7 cellular contexts compared by ENCODE assay signal in genomic region chr7:150369740-150370501, GRCh38. TPM values are rescaled to one million over a fixed set of nuclear protein-coding genes. Genes with fewer than 3 reads are reported as not detected.
DNase-seq lines count a peak whose midpoint lies in the region; ATAC-seq and TF ChIP-seq lines count a peak whose summit lies in the region.

No MANE protein-coding gene starts in this region.

- POLR2A ChIA-PET in activated CD4-positive, alpha-beta memory T cell treated with anti-CD3 and anti-CD28 coated beads, Interleukin-2, amount 10 ng/mL, durations not matched to agents 7 days and 5 days (lab: Charles Lee), result interaction anchor here (0.8 to 5.1 kb wide), 12 partner anchors 8 to 368 kb away, joined by 3 to 47 read pairs (median 4); partner anchors contain the start of genes ACTR3C, LRRC61 and ZNF775

- H3K27ac ChIP-seq in stomach smooth muscle (ENCODE audit: low read length), result peak overlapping the region; percentile 82

- H3K9me3 Mint-ChIP-seq in HFFc6, result no peaks in the 10 kb centered on the region
- no peaks in the 10 kb centered on the region for H3K9me3 Mint-ChIP-seq in activated CD4-positive, alpha-beta memory T cell treated with anti-CD3 and anti-CD28 coated beads, Interleukin-2, amount 10 ng/mL, durations not matched to agents 7 days and 5 days

- H3K27ac Mint-ChIP-seq in HFFc6, result peak overlapping the region; percentile 98
- H3K27ac Mint-ChIP-seq in activated CD4-positive, alpha-beta memory T cell treated with anti-CD3 and anti-CD28 coated beads, Interleukin-2, amount 10 ng/mL, durations not matched to agents 7 days and 5 days, result peak overlapping the region; percentile 79

- no peak for TF ChIP-seq CTCF in HFFc6 (IDR thresholded peaks at IDR 0.05)

- H3K9ac ChIP-seq in stomach smooth muscle (ENCODE audit: low read length in 2 of 2), result peak overlapping the region; percentile 90 to 93

- peaks cover 5% of the 10 kb centered on the region for H3K36me3 Mint-ChIP-seq in HFFc6 (ENCODE audit: low read depth)
- peaks cover 16% of the 10 kb centered on the region for H3K36me3 Mint-ChIP-seq in activated CD4-positive, alpha-beta memory T cell treated with anti-CD3 and anti-CD28 coated beads, Interleukin-2, amount 10 ng/mL, durations not matched to agents 7 days and 5 days (ENCODE audit: low read depth)

- peaks cover 6% of the 10 kb centered on the region for H3K27me3 Mint-ChIP-seq in HFFc6 (ENCODE audit: insufficient read depth)
- no peaks in the 10 kb centered on the region for H3K27me3 Mint-ChIP-seq in activated CD4-positive, alpha-beta memory T cell treated with anti-CD3 and anti-CD28 coated beads, Interleukin-2, amount 10 ng/mL, durations not matched to agents 7 days and 5 days

- no peak for DNase-seq in HFFc6
- DNase-seq in activated CD4-positive, alpha-beta memory T cell treated with anti-CD3 and anti-CD28 coated beads, Interleukin-2, amount 10 ng/mL, durations not matched to agents 7 days and 5 days, result no peak
- DNase-seq in NOMO-1 treated with dmso at 0.1 percent for 144 hours (lab: John Stamatoyannopoulos, UW; ENCODE audit: unreplicated experiment), result no peak

- ATAC-seq in GM18520 (IDR thresholded peaks at IDR 0.05; ENCODE audit: unreplicated experiment) (no peak), GM18867 (IDR thresholded peaks at IDR 0.05; ENCODE audit: unreplicated experiment) (no peak)

- H3K4me1 ChIP-seq in stomach smooth muscle (ENCODE audit: control insufficient read depth, insufficient read depth, low read length), result peaks cover 19% of the 10 kb centered on the region

- H3K27me3 ChIP-seq in stomach smooth muscle (ENCODE audit: control insufficient read depth in 1 of 2, insufficient read depth in 2 of 2, low read length in 2 of 2), result no peaks in the 10 kb centered on the region

- peak overlapping the region; percentile 96 for H3K4me3 Mint-ChIP-seq in HFFc6
- peak overlapping the region; percentile 87 for H3K4me3 Mint-ChIP-seq in activated CD4-positive, alpha-beta memory T cell treated with anti-CD3 and anti-CD28 coated beads, Interleukin-2, amount 10 ng/mL, durations not matched to agents 7 days and 5 days

- peaks cover 16% of the 10 kb centered on the region for H3K4me1 Mint-ChIP-seq in HFFc6 (ENCODE audit: low read depth)
- peaks cover 38% of the 10 kb centered on the region for H3K4me1 Mint-ChIP-seq in activated CD4-positive, alpha-beta memory T cell treated with anti-CD3 and anti-CD28 coated beads, Interleukin-2, amount 10 ng/mL, durations not matched to agents 7 days and 5 days

- H3K9me3 ChIP-seq in iPS-18c (ENCODE audit: control insufficient read depth, insufficient read depth, low read length) (peaks cover 2% of the 10 kb centered on the region), stomach smooth muscle (ENCODE audit: control insufficient read depth in 2 of 2, low read length in 2 of 2) (no peaks in the 10 kb centered on the region)

- peaks cover 8 to 17% of the 10 kb centered on the region in 2 donors for H3K36me3 ChIP-seq in stomach smooth muscle (ENCODE audit: control insufficient read depth in 2 of 2, insufficient read depth in 2 of 2, low read length in 2 of 2)

- CTCF ChIA-PET in activated CD4-positive, alpha-beta memory T cell treated with anti-CD3 and anti-CD28 coated beads, Interleukin-2, amount 10 ng/mL, durations not matched to agents 7 days and 5 days (lab: Charles Lee), result interaction anchor here (0.6 to 3.5 kb wide), 6 partner anchors 12 to 769 kb away, joined by 3 to 17 read pairs (median 4); a partner anchor contains a TSS

- peak overlapping the region; percentile 77 for H3K4me3 ChIP-seq in iPS-18c (ENCODE audit: insufficient read depth, low read depth, low read length)
- peak overlapping the region; percentile 92 to 94 for H3K4me3 ChIP-seq in stomach smooth muscle (ENCODE audit: low read length in 2 of 2)

RNA-seq across cellular contexts. Expression of gene REPIN1, which starts 1.3 kb away (rescaled TPM):
- 10 to 100 TPM; 68.8 to 78.3 (median 75.5) TPM for total RNA-seq in HFFc6 (2021; fragmentation: NEBNext Ultra II Directional; extraction: Animal tissue kit (Norgen Biotek cat#: 25700))
- total RNA-seq in activated CD4-positive, alpha-beta memory T cell treated with anti-CD3 and anti-CD28 coated beads, Interleukin-2, amount 10 ng/mL, durations not matched to agents 7 days and 5 days, result 10 to 100 TPM; 42.9 to 45.9 TPM

RNA-seq across cellular contexts. Expression of gene ZNF775, which starts 9.2 kb away (rescaled TPM):
- total RNA-seq in HFFc6 (2021; fragmentation: NEBNext Ultra II Directional; extraction: Animal tissue kit (Norgen Biotek cat#: 25700)), result 1 to 10 TPM; 2.7 to 3.8 (median 2.9) TPM
- 1 to 10 TPM; 6.4 to 7.1 TPM for total RNA-seq in activated CD4-positive, alpha-beta memory T cell treated with anti-CD3 and anti-CD28 coated beads, Interleukin-2, amount 10 ng/mL, durations not matched to agents 7 days and 5 days

RNA-seq across cellular contexts. Expression of gene RARRES2, which starts 28.5 kb away (rescaled TPM):
- under 1 TPM in 2 of 6 experiments, not detected in 4; 0.28 to 0.39 TPM for total RNA-seq in HFFc6 (2021; fragmentation: NEBNext Ultra II Directional; extraction: Animal tissue kit (Norgen Biotek cat#: 25700))
- total RNA-seq in activated CD4-positive, alpha-beta memory T cell treated with anti-CD3 and anti-CD28 coated beads, Interleukin-2, amount 10 ng/mL, durations not matched to agents 7 days and 5 days, result not detected

RNA-seq across cellular contexts. Expression of gene ACTR3C, which starts 46.6 kb away (rescaled TPM):
- total RNA-seq in HFFc6 (2021; fragmentation: NEBNext Ultra II Directional; extraction: Animal tissue kit (Norgen Biotek cat#: 25700)), result not detected
- 1 to 10 TPM; 4.9 to 7.0 TPM for total RNA-seq in activated CD4-positive, alpha-beta memory T cell treated with anti-CD3 and anti-CD28 coated beads, Interleukin-2, amount 10 ng/mL, durations not matched to agents 7 days and 5 days

RNA-seq across cellular contexts. Expression of gene LRRC61, which starts 46.8 kb away (rescaled TPM):
- not detected for total RNA-seq in HFFc6 (2021; fragmentation: NEBNext Ultra II Directional; extraction: Animal tissue kit (Norgen Biotek cat#: 25700))
- 10 to 100 TPM; 23.1 to 26.8 TPM for total RNA-seq in activated CD4-positive, alpha-beta memory T cell treated with anti-CD3 and anti-CD28 coated beads, Interleukin-2, amount 10 ng/mL, durations not matched to agents 7 days and 5 days
